In genomic region chr9:71446081-71446480, GRCh38 we compare ENCODE assay signal across 10 cellular contexts.
DNase-seq lines count a peak whose midpoint lies in the region; ATAC-seq and TF ChIP-seq lines count a peak whose summit lies in the region.
"Had no signal": no experiment of that assay in that cellular context is flagged by ENCODE, and none has a peak within 500 bp of the region (broad histone marks: within the 10 kb centered on the region; RNA-seq: fewer than 3 reads in every experiment).

No MANE protein-coding gene starts in this region.

- intact Hi-C loops in MCF 10A (cut with micrococcal nuclease) (loop anchor here (10.0 kb wide), 2 partner anchors 161 to 1861 kb away; no protein-coding TSS in a partner anchor), breast epithelium (cut with DNase I; ENCODE audit: low total_unique reads) (no loop called here), left colon (cut with DNase I, micrococcal nuclease) (no loop called here), testis (cut with DNase I; ENCODE audit: low total_unique reads) (no loop called here)

- no peaks in the 10 kb centered on the region for H3K4me1 Mint-ChIP-seq in MCF 10A (ENCODE audit: insufficient read depth, unreplicated experiment)

- WGBS in testis, 2 donors = 23 to 27% methylated on average over 16 of the region's 16 CpGs

- no peak overlapping the region for H3K27ac ChIP-seq in breast epithelium
- peak overlapping the region; percentile 60; the same call in 1 of the 2 replicates for H3K27ac ChIP-seq in WERI-Rb-1
- H3K27ac ChIP-seq in testis = no peak overlapping the region

- DNase-seq in MCF 10A (ENCODE audit: unreplicated experiment) (no peak), breast epithelium (ENCODE audit: low spot score in 2 of 2) (no peak), WERI-Rb-1 (peak; percentile 19), left colon (no peak), testis (no peak), HUDEP-2 (lab: John Stamatoyannopoulos, UW; ENCODE audit: unreplicated experiment in 76 of 76) (no peak)

- H3K9me3 Mint-ChIP-seq in MCF 10A (ENCODE audit: unreplicated experiment) = no peaks in the 10 kb centered on the region
- H3K9me3 Mint-ChIP-seq: central memory CD8-positive, alpha-beta T cell had no signal

- H3K4me3 ChIP-seq in breast epithelium (peak overlapping the region in 1 of 3 donors; percentile 67), WERI-Rb-1 (ENCODE audit: low read depth, low read length) (peak overlapping the region; percentile 63), testis (peak overlapping the region; percentile 38 to 65)

- H3K27me3 ChIP-seq in breast epithelium (peaks cover 0 to 30% of the 10 kb centered on the region in 2 donors), WERI-Rb-1 (ENCODE audit: insufficient read depth, low read depth, severe bottlenecking) (no peaks in the 10 kb centered on the region), testis (no peaks in the 10 kb centered on the region)

- no peak overlapping the region for H3K27ac Mint-ChIP-seq in MCF 10A (ENCODE audit: low read depth, unreplicated experiment)

- peaks cover 44% of the 10 kb centered on the region for H3K27me3 Mint-ChIP-seq in MCF 10A (ENCODE audit: insufficient read depth, unreplicated experiment)

- TF ChIP-seq CTCF in MCF 10A (IDR thresholded peaks at IDR 0.05; ENCODE audit: unreplicated experiment) (no peak), breast epithelium (IDR thresholded peaks at IDR 0.05) (no peak), WERI-Rb-1 (IDR thresholded peaks at IDR 0.05; ENCODE audit: low read depth, low read length) (no peak), testis (IDR thresholded peaks at IDR 0.05) (no peak)

- ATAC-seq in left colon = peak; percentile 5
- ATAC-seq in HG03196 (IDR thresholded peaks at IDR 0.05; ENCODE audit: unreplicated experiment) = no peak
- no peak for ATAC-seq in GM21737 (IDR thresholded peaks at IDR 0.05; ENCODE audit: unreplicated experiment)
- ATAC-seq: HCT116 had no signal

- no TSS peak for BruUV-seq in MCF 10A (replicated peaks; lab: Mats Ljungman, UMichigan)

- POLR2A ChIA-PET in MCF 10A (lab: Yijun Ruan, JAX) = no interaction called here

- H3K9me3 ChIP-seq in breast epithelium (peaks cover 0 to 2% of the 10 kb centered on the region in 2 donors), WERI-Rb-1 (ENCODE audit: severe bottlenecking) (no peaks in the 10 kb centered on the region), testis (no peaks in the 10 kb centered on the region)

- H3K4me1 ChIP-seq in breast epithelium (no peaks in the 10 kb centered on the region), testis (no peaks in the 10 kb centered on the region)

- no peaks in the 10 kb centered on the region for H3K36me3 Mint-ChIP-seq in MCF 10A (ENCODE audit: insufficient read depth, unreplicated experiment)

- TF ChIP-seq POLR2A in breast epithelium (IDR thresholded peaks at IDR 0.05) (no peak), testis (IDR thresholded peaks at IDR 0.05) (no peak)

- peak overlapping the region; percentile 67 for H3K4me3 Mint-ChIP-seq in MCF 10A (ENCODE audit: unreplicated experiment)
- H3K4me3 Mint-ChIP-seq: central memory CD8-positive, alpha-beta T cell had no signal

- CTCF ChIA-PET in MCF 10A (lab: Yijun Ruan, JAX) = interaction anchor here (0.5 kb wide), 1 partner anchor 51 kb away, joined by 3 read pairs; no protein-coding TSS in a partner anchor

- no peaks in the 10 kb centered on the region for H3K36me3 ChIP-seq in breast epithelium
- H3K36me3 ChIP-seq in WERI-Rb-1 = no peaks in the 10 kb centered on the region
- H3K36me3 ChIP-seq in testis (ENCODE audit: low read depth, missing control alignments) = no peaks in the 10 kb centered on the region
